8 cellular contexts compared by ENCODE assay signal in the genomic region with DNA sequence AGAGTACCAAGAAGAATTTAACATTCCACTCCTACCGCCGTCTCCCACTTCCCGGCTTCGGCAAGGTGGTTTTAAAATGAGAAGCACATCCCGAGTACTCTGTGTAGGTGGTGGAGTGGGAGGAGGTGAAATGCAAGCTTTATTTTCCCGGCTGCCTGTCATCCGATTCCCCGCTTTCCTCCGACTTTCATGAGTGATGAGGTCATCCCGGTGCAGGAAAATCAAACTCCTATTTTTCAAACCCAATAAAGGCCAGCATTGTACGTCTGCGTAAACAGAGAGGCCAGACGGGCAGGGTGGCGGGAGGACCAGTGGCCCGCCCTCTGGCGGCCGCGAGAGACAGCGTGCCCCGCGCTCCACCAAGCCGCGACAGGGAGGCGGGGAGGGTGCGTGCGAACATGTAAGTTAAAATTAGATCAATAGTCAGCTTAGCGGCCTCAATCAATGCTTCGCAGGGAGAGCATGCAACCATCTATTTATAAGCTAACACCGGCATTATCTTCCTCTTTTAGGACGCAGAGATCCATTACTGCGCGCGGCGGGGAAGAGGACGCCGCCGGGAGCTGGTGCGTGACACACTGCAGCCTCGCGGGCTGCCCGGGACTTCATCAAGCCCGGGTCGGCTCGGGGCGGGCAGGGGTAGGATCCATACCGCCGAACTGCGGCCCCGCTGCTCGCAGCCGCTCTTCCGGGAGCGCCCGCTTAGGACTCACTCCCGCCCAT.
DNase-seq lines count a peak whose midpoint lies in the region; ATAC-seq and TF ChIP-seq lines count a peak whose summit lies in the region.

No MANE protein-coding gene starts in this region.

- no peak for TF ChIP-seq POLR2A in gastroesophageal sphincter (IDR thresholded peaks at IDR 0.05)

- H3K27ac ChIP-seq in KMS-11 (no peak overlapping the region), gastroesophageal sphincter (peak overlapping the region in 2 of 4 donors; percentile 28 to 42), neutrophil (no peak overlapping the region), substantia nigra (ENCODE audit: low read depth, low read length, poor library complexity, severe bottlenecking) (peak overlapping the region; percentile 89)

- peak overlapping the region; percentile 30; the same call in 1 of the 2 replicates for H3K9ac ChIP-seq in KMS-11

- ATAC-seq in GM21786 (IDR thresholded peaks at IDR 0.05; ENCODE audit: unreplicated experiment) (peak; percentile 88), gastroesophageal sphincter (peak; percentile 89)

- no peak for TF ChIP-seq EP300 in gastroesophageal sphincter (IDR thresholded peaks at IDR 0.05)

- DNase-seq in DMS79 (lab: John Stamatoyannopoulos, UW) (peak; percentile 46), SHP77 treated with DMSO at 0.1 percent for 48 hours (lab: John Stamatoyannopoulos, UW) (peak; percentile 35), substantia nigra (lab: John Stamatoyannopoulos, UW) (peak; percentile 14 to 88 (median 72))
- peak; percentile 74 for DNase-seq in activated naive CD4-positive, alpha-beta T cell treated with Interleukin-2 at 50 U/mL for 16 hours

- H3K4me2 ChIP-seq in KMS-11: peak overlapping the region; percentile 76

- TF ChIP-seq CTCF in KMS-11 (conservative IDR thresholded peaks at IDR 0.05; ENCODE audit: low read depth, low read length) (peak; percentile 90), gastroesophageal sphincter (IDR thresholded peaks at IDR 0.05) (peak; percentile 76 to 95 (median 85)), neutrophil (IDR thresholded peaks at IDR 0.05) (peak; percentile 57)

- H3K27me3 ChIP-seq in KMS-11 (ENCODE audit: insufficient read depth, low read depth) (no peaks in the 10 kb centered on the region), gastroesophageal sphincter (no peaks in the 10 kb centered on the region), neutrophil (peaks cover 47% of the 10 kb centered on the region)

- peak overlapping the region; percentile 66 for H3K4me3 ChIP-seq in KMS-11 (IDR thresholded peaks at IDR 0.05; ENCODE audit: insufficient read depth, low read depth, low read length)
- peak overlapping the region; percentile 50 to 56 for H3K4me3 ChIP-seq in gastroesophageal sphincter
- peak overlapping the region; percentile 25 to 42 for H3K4me3 ChIP-seq in neutrophil (ENCODE audit: low read depth in 1 of 2, low read length in 1 of 2)

- H3K9me3 ChIP-seq in gastroesophageal sphincter (no peaks in the 10 kb centered on the region), neutrophil (no peaks in the 10 kb centered on the region)

- H4K20me1 ChIP-seq in KMS-11 (ENCODE audit: insufficient read depth): no peaks in the 10 kb centered on the region

- peak overlapping the region; percentile 89 for H2AFZ ChIP-seq in KMS-11 (ENCODE audit: low read depth)

- no peaks in the 10 kb centered on the region for H3K79me2 ChIP-seq in KMS-11 (ENCODE audit: insufficient read depth, low read depth)

- H3K4me1 ChIP-seq in KMS-11 (ENCODE audit: low read depth, poor library complexity, severe bottlenecking) (peaks cover 3% of the 10 kb centered on the region), gastroesophageal sphincter (peaks cover 0 to 21% (median 4%) of the 10 kb centered on the region in 3 donors), neutrophil (ENCODE audit: control insufficient read depth in 1 of 2, insufficient read depth in 1 of 2, low read depth in 1 of 2, low read length in 1 of 2) (peaks cover 4 to 14% of the 10 kb centered on the region in 2 experiments)

- WGBS in gastroesophageal sphincter (ENCODE audit: low coverage in 1 of 2), 2 donors: 0 to 3% methylated on average over 22 to 24 of the region's 55 CpGs

- no peaks in the 10 kb centered on the region for H3K36me3 ChIP-seq in KMS-11 (ENCODE audit: insufficient read depth)
- no peaks in the 10 kb centered on the region for H3K36me3 ChIP-seq in gastroesophageal sphincter
- H3K36me3 ChIP-seq in neutrophil: no peaks in the 10 kb centered on the region
